25 cellular contexts compared by ENCODE assay signal in genomic region chr11:59813364-59813763, GRCh38. TPM values are rescaled to one million over a fixed set of nuclear protein-coding genes. Genes with fewer than 3 reads are reported as not detected.
"Had no signal": no experiment of that assay in that cellular context is flagged by ENCODE, and none has a peak within 500 bp of the region (broad histone marks: within the 10 kb centered on the region; RNA-seq: fewer than 3 reads in every experiment).

No MANE protein-coding gene starts in this region.

- H3K27me3 ChIP-seq: ascending aorta, body of pancreas, MG63 had no signal

- H3K9me3 ChIP-seq: ascending aorta, body of pancreas, MG63 had no signal

- H3K27me3 Mint-ChIP-seq: activated CD4-positive, alpha-beta T cell treated with anti-CD3 and anti-CD28 coated beads for 36 hours; activated naive CD8-positive, alpha-beta T cell treated with anti-CD3 and anti-CD28 coated beads, Interleukin-2, amount 50 U/mL, for 24 hours; T-cell had no signal

- H3K27ac ChIP-seq: ascending aorta, body of pancreas, SK-N-MC, VCaP had no signal

- H3K36me3 Mint-ChIP-seq: T-cell had no signal

- H3K4me3 ChIP-seq: ascending aorta, body of pancreas, SK-N-MC had no signal

- DNase-seq: activated CD4-positive, alpha-beta T cell treated with anti-CD3 and anti-CD28 coated beads for 36 hours; activated CD4-positive, alpha-beta T cell treated with anti-CD3 and anti-CD28 coated beads, Interleukin-2, amount 50 U/mL, for 4 hours; activated CD8-positive, alpha-beta memory T cell treated with anti-CD3 and anti-CD28 coated beads for 24 hours; activated naive CD4-positive, alpha-beta T cell treated with anti-CD3 and anti-CD28 coated beads, Interleukin-2, amount 50 U/mL, for 16 hours; activated naive CD8-positive, alpha-beta T cell treated with anti-CD3 and anti-CD28 coated beads, Interleukin-2, amount 50 U/mL, for 24 hours; activated T-cell treated with anti-CD3 and anti-CD28 coated beads, Interleukin-2, amount 50 U/mL, for 1 hour; amniotic stem cell; body of pancreas; central memory CD4-positive, alpha-beta T cell; KG1; MG63; NCI-H1105; NCI-H1436; NCI-H1694 treated with DMSO at 0.1 percent for 48 hours; NCI-H2081; NCI-H446; NCI-H524; T-cell; T-helper 2 cell; T1000 had no signal

- H3K4me3 Mint-ChIP-seq: activated CD4-positive, alpha-beta T cell treated with anti-CD3 and anti-CD28 coated beads for 36 hours had no signal

- ATAC-seq: activated CD4-positive, alpha-beta T cell treated with anti-CD3 and anti-CD28 coated beads for 36 hours; activated naive CD8-positive, alpha-beta T cell treated with anti-CD3 and anti-CD28 coated beads, Interleukin-2, amount 50 U/mL, for 24 hours; body of pancreas; T-cell had no signal

- H3K36me3 ChIP-seq: ascending aorta had no signal

- H3K27ac Mint-ChIP-seq: activated CD4-positive, alpha-beta T cell treated with anti-CD3 and anti-CD28 coated beads for 36 hours; activated naive CD8-positive, alpha-beta T cell treated with anti-CD3 and anti-CD28 coated beads, Interleukin-2, amount 50 U/mL, for 24 hours; T-cell had no signal

RNA-seq across cellular contexts. Expression of gene CBLIF, which starts 31.9 kb away (rescaled TPM):
- total RNA-seq: activated CD4-positive, alpha-beta T cell treated with anti-CD3 and anti-CD28 coated beads for 36 hours; body of pancreas; bronchial epithelial cell; RPMI7951; T-cell had no signal

RNA-seq across cellular contexts. Expression of gene TCN1, which starts 52.9 kb away (rescaled TPM):
- total RNA-seq: activated CD4-positive, alpha-beta T cell treated with anti-CD3 and anti-CD28 coated beads for 36 hours; ascending aorta; RPMI7951; T-cell had no signal
